In genomic region chr1:198699167-198700015, GRCh38 we compare ENCODE assay signal across 8 cellular contexts.
A peak's percentile ranks its signal among the peaks of the same experiment; 100 is the strongest.
DNase-seq lines count a peak whose midpoint lies in the region; ATAC-seq and TF ChIP-seq lines count a peak whose summit lies in the region.

No MANE protein-coding gene starts in this region.

- CTCF ChIA-PET in AG04449 (lab: Yijun Ruan, JAX) (interaction anchor here (0.8 to 5.9 kb wide), 8 partner anchors 9 to 764 kb away, joined by 3 to 32 read pairs (median 4); no protein-coding TSS in a partner anchor), T-cell (lab: Charles Lee) (interaction anchor here in 1 of 2 donors (0.7 to 1.1 kb wide), 2 partner anchors 78 to 89 kb away, joined by 3 to 5 read pairs; no protein-coding TSS in a partner anchor)

- H3K4me3 ChIP-seq in AG04449 (ENCODE audit: low read depth, low read length) (no peak overlapping the region), HAP-1 (no peak overlapping the region), adipocyte (ENCODE audit: low read length) (peak overlapping the region; percentile 20), iPS-20b (ENCODE audit: low read length) (peak overlapping the region; percentile 36)

- peaks cover 75% of the 10 kb centered on the region for H3K36me3 Mint-ChIP-seq in T-cell

- H3K27me3 Mint-ChIP-seq in T-cell = no peaks in the 10 kb centered on the region

- H3K27ac ChIP-seq in iPS-20b (ENCODE audit: low read length) = no peak overlapping the region

- H3K27ac Mint-ChIP-seq in T-cell = peak overlapping the region; percentile 87 to 93

- H3K36me3 ChIP-seq in HAP-1 (replicated peaks) (no peaks in the 10 kb centered on the region), adipocyte (ENCODE audit: control insufficient read depth, insufficient read depth, low read length, severe bottlenecking) (no peaks in the 10 kb centered on the region), iPS-20b (ENCODE audit: insufficient read depth, low read depth, low read length) (no peaks in the 10 kb centered on the region)

- H3K4me3 Mint-ChIP-seq in T-cell = peak overlapping the region; percentile 31 to 54 (median 47)

- H3K9me3 Mint-ChIP-seq in T-cell = no peaks in the 10 kb centered on the region

- H3K4me1 ChIP-seq in HAP-1 (peaks cover 22% of the 10 kb centered on the region), adipocyte (ENCODE audit: control insufficient read depth, insufficient read depth, low read length) (no peaks in the 10 kb centered on the region), iPS-20b (ENCODE audit: insufficient read depth, low read length) (peaks cover 37% of the 10 kb centered on the region)

- DNase-seq in AG04449 (ENCODE audit: low read depth, low spot score) (no peak), HAP-1 (ENCODE audit: low spot score in 2 of 2) (peak; percentile 26 to 77), T-cell (peak; percentile 40 to 78 (median 65)), adipocyte (ENCODE audit: low read depth) (peak; percentile 66), DMS114 treated with DMSO at 0.1 percent for 48 hours (lab: John Stamatoyannopoulos, UW; ENCODE audit: unreplicated experiment) (no peak), GM03348 (ENCODE audit: low spot score) (no peak)
- peak; percentile 62 to 80 (median 66) for DNase-seq in stimulated activated CD4-positive, alpha-beta T cell treated with anti-CD3 and anti-CD28 coated beads, Interleukin-12 subunit alpha, Interleukin-12 subunit beta, amount 100 ng/mL, for 48 hours (ENCODE audit: low read depth in 2 of 3, low spot score in 1 of 3)

- peaks cover 80 to 91% (median 83%) of the 10 kb centered on the region in 3 donors for H3K4me1 Mint-ChIP-seq in T-cell

- no peak overlapping the region for H3K9ac ChIP-seq in adipocyte (ENCODE audit: low read length)
- peak overlapping the region; percentile 43; the same call in 1 of the 2 replicates for H3K9ac ChIP-seq in iPS-20b (ENCODE audit: low read depth, low read length)

- ATAC-seq in T-cell (replicated peaks in 1 of 4) = peak; percentile 76 to 81 (median 80)

- H3K9me3 ChIP-seq in HAP-1 (no peaks in the 10 kb centered on the region), adipocyte (ENCODE audit: control insufficient read depth, low read length) (no peaks in the 10 kb centered on the region), iPS-20b (ENCODE audit: insufficient read depth, low read depth, low read length) (no peaks in the 10 kb centered on the region)

- peak; percentile 76 for TF ChIP-seq CTCF in AG04449 (IDR thresholded peaks at IDR 0.05; ENCODE audit: insufficient read depth, low read length, missing control alignments)

- in situ Hi-C loops in HAP-1 (cut with MboI; ENCODE audit: low sequenced_read_pairs) = loop anchor here (25.0 kb wide), 1 partner anchor 1162 kb away; no protein-coding TSS in a partner anchor

- POLR2A ChIA-PET in AG04449 (lab: Yijun Ruan, JAX) (no interaction called here), T-cell (lab: Charles Lee) (no interaction called here)

- no peaks in the 10 kb centered on the region for H3K27me3 ChIP-seq in HAP-1 (ENCODE audit: low read depth)
- peaks cover 4% of the 10 kb centered on the region for H3K27me3 ChIP-seq in adipocyte (replicated peaks; ENCODE audit: control insufficient read depth, insufficient read depth, low read length)
- H3K27me3 ChIP-seq in iPS-20b (ENCODE audit: insufficient read depth, low read length) = no peaks in the 10 kb centered on the region

Comparison
In these comparisons a context has a peak if more than half of its experiments do, and no peak if none do; other contexts are left out.
1. DNase-seq: peak in HAP-1 (2 of 2), T-cell (34 of 34), adipocyte (single experiment) and stimulated activated CD4-positive, alpha-beta T cell treated with anti-CD3 and anti-CD28 coated beads, Interleukin-12 subunit alpha, Interleukin-12 subunit beta, amount 100 ng/mL, for 48 hours (3 of 3); none in AG04449 (single experiment), DMS114 treated with DMSO at 0.1 percent for 48 hours (single experiment) and GM03348 (single experiment).
2. H3K4me3 ChIP-seq: peak in adipocyte (single experiment) and iPS-20b (single experiment); none in AG04449 (single experiment) and HAP-1 (single experiment).